ENCODE assay signal across 8 cellular contexts in genomic region chr10:30413996-30414576, GRCh38. TPM values are rescaled to one million over a fixed set of nuclear protein-coding genes. Genes with fewer than 3 reads are reported as not detected.
DNase-seq lines count a peak whose midpoint lies in the region; ATAC-seq and TF ChIP-seq lines count a peak whose summit lies in the region.

No MANE protein-coding gene starts in this region.

- no peak overlapping the region for H3K27ac Mint-ChIP-seq in T-helper 17 cell

- 19 to 35% (median 30%) methylated on average over 3 of the region's 3 CpGs for WGBS in ovary, 3 donors

- H3K9me3 ChIP-seq in T-helper 17 cell (ENCODE audit: control insufficient read depth, low read length, poor library complexity, severe bottlenecking) (no peaks in the 10 kb centered on the region), ovary (no peaks in the 10 kb centered on the region)

- H3K4me1 ChIP-seq in ovary (ENCODE audit: insufficient read depth): no peaks in the 10 kb centered on the region

- no peak overlapping the region for H3K4me3 ChIP-seq in fibroblast of the aortic adventitia (ENCODE audit: low read depth, low read length)
- H3K4me3 ChIP-seq in ovary: no peak overlapping the region

- no peaks in the 10 kb centered on the region for H3K36me3 Mint-ChIP-seq in T-helper 17 cell (ENCODE audit: low read depth)

- H3K27ac ChIP-seq in ovary: no peak overlapping the region

- H3K27me3 ChIP-seq in ovary: no peaks in the 10 kb centered on the region

- H3K4me1 Mint-ChIP-seq in T-helper 17 cell: peaks cover 12% of the 10 kb centered on the region

- peak; percentile 84 for TF ChIP-seq CTCF in fibroblast of the aortic adventitia (IDR thresholded peaks at IDR 0.05; ENCODE audit: insufficient read depth, low read length)
- peak; percentile 64 to 90 (median 84) for TF ChIP-seq CTCF in ovary (IDR thresholded peaks at IDR 0.05)

- no peak overlapping the region for H3K4me3 Mint-ChIP-seq in T-helper 17 cell

- peaks cover 5% of the 10 kb centered on the region for H3K27me3 Mint-ChIP-seq in T-helper 17 cell

- no peak for TF ChIP-seq EP300 in ovary (IDR thresholded peaks at IDR 0.05)

- intact Hi-C loops in ovary (cut with DNase I): no loop called here

- no peaks in the 10 kb centered on the region for H3K36me3 ChIP-seq in ovary

- DNase-seq in stimulated activated CD4-positive, alpha-beta T cell treated with anti-CD3 and anti-CD28 coated beads, Interleukin-4, amount 100 ng/mL, for 24 hours: peak; percentile 42
- DNase-seq in stimulated activated CD4-positive, alpha-beta T cell treated with anti-CD3 and anti-CD28 coated beads, Interleukin-2, amount 100 ng/mL, for 48 hours: no peak
- DNase-seq in T-helper 17 cell: no peak
- DNase-seq in fibroblast of the aortic adventitia (ENCODE audit: low read depth): peak; percentile 84
- DNase-seq in ovary: peak in 1 of 5 donors; percentile 45
- no peak for DNase-seq in activated CD4-positive, CD25-positive, alpha-beta regulatory T cell (lab: John Stamatoyannopoulos, UW)
- no peak for DNase-seq in activated T-cell treated with anti-CD3 and anti-CD28 coated beads, Interleukin-2, amount 50 U/mL, for 48 hours

- ATAC-seq in HG03520 (IDR thresholded peaks at IDR 0.05; ENCODE audit: unreplicated experiment) (peak; percentile 41), T-helper 17 cell (peak; percentile 74)

- TF ChIP-seq POLR2A in ovary (IDR thresholded peaks at IDR 0.05): no peak

RNA-seq across cellular contexts. Expression of gene MAP3K8, which starts 19.9 kb away (rescaled TPM):
- total RNA-seq in T-helper 17 cell (10 to 100 TPM; 26.2 to 38.8 TPM), fibroblast of the aortic adventitia (ENCODE audit: low replicate concordance) (12.8 and 22.9 TPM in 2 replicates), ovary (10 to 100 TPM in 6 of 7 donors, 1 to 10 TPM in 1; 9.9 to 32.5 (median 13.5) TPM)
- 10 to 100 TPM in 1 of 2 donors, 1 to 10 TPM in 1; 7.7 to 13.8 TPM for polyA plus RNA-seq in ovary

Comparison
In these comparisons a context has a peak if more than half of its experiments do, and no peak if none do; other contexts are left out.
1. DNase-seq: peak in stimulated activated CD4-positive, alpha-beta T cell treated with anti-CD3 and anti-CD28 coated beads, Interleukin-4, amount 100 ng/mL, for 24 hours (single experiment) and fibroblast of the aortic adventitia (single experiment); none in stimulated activated CD4-positive, alpha-beta T cell treated with anti-CD3 and anti-CD28 coated beads, Interleukin-2, amount 100 ng/mL, for 48 hours (0 of 2), T-helper 17 cell (0 of 3), activated CD4-positive, CD25-positive, alpha-beta regulatory T cell (0 of 4) and activated T-cell treated with anti-CD3 and anti-CD28 coated beads, Interleukin-2, amount 50 U/mL, for 48 hours (0 of 2).